In the genomic region with DNA sequence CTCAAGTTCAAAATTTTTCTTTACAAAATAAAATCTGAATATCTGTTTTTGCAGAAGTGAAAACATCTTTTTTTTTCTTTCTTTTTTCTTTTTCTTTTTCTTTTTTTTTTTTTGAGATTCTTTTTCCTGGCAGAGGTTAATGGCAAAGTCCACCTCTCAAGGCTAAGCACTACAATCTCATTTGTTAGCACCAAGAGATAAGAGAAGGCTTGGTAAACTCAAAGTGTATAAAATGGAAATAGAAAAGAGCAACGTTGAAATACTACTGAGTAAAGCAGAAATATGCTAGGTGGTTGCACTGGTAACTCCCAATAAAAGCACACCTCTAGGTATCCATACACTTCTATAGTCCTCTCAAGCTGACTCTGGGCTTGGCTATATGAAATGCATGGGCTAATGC, we compare ENCODE assay signal across 34 cellular contexts.
"Had no signal": no experiment of that assay in that cellular context is flagged by ENCODE, and none has a peak within 500 bp of the region (broad histone marks: within the 10 kb centered on the region; RNA-seq: fewer than 3 reads in every experiment).

No MANE protein-coding gene starts in this region.

- H3K36me3 Mint-ChIP-seq: activated naive CD4-positive, alpha-beta T cell treated with anti-CD3 and anti-CD28 coated beads, Interleukin-2, amount 50 U/mL, for 24 hours; activated naive CD8-positive, alpha-beta T cell treated with anti-CD3 and anti-CD28 coated beads for 36 hours; brain had no signal

- H3K9me3 ChIP-seq: adrenal gland, breast epithelium, colonic mucosa, gastrocnemius medialis had no signal

- H3K4me3 ChIP-seq: adrenal gland, breast epithelium, cardiac muscle cell, colonic mucosa, gastrocnemius medialis had no signal

- H3K9me3 Mint-ChIP-seq: activated B cell treated with CpG ODN at 0.5 μM for 24 hours; activated CD8-positive, alpha-beta T cell treated with anti-CD3 and anti-CD28 coated beads for 36 hours; activated naive CD4-positive, alpha-beta T cell treated with anti-CD3 and anti-CD28 coated beads for 36 hours; activated naive CD4-positive, alpha-beta T cell treated with anti-CD3 and anti-CD28 coated beads, Interleukin-2, amount 50 U/mL, for 24 hours; activated naive CD8-positive, alpha-beta T cell treated with anti-CD3 and anti-CD28 coated beads for 36 hours; activated naive CD8-positive, alpha-beta T cell treated with anti-CD3 and anti-CD28 coated beads, Interleukin-2, amount 50 U/mL, for 24 hours; activated T-cell treated with anti-CD3 and anti-CD28 coated beads, Interleukin-2, amount 50 U/mL, for 4 hours; activated T-helper 17 cell treated with anti-CD3 and anti-CD28 coated beads, Interleukin-2, amount 50 U/mL, for 72 hours; brain; T-helper 2 cell treated with Interferon-gamma antibody and Interleukin-4, amounts not matched to agents 5 μg/mL and 100 μg/mL, for 36 hours had no signal

- H3K36me3 ChIP-seq: adrenal gland, breast epithelium, cardiac muscle cell, colonic mucosa, gastrocnemius medialis, WERI-Rb-1 had no signal

- H3K27ac ChIP-seq: adrenal gland, breast epithelium, cardiac muscle cell, colonic mucosa, epithelial cell of prostate, gastrocnemius medialis, WERI-Rb-1 had no signal

- H3K4me1 ChIP-seq: adrenal gland, breast epithelium, colonic mucosa, gastrocnemius medialis had no signal

- ATAC-seq: activated CD4-positive, CD25-positive, alpha-beta regulatory T cell treated with anti-CD3 and anti-CD28 coated beads, Interleukin-2, amount 50 U/mL, for 24 hours; activated CD8-positive, alpha-beta T cell treated with anti-CD3 and anti-CD28 coated beads for 36 hours; activated naive CD8-positive, alpha-beta T cell treated with anti-CD3 and anti-CD28 coated beads, Interleukin-2, amount 50 U/mL, for 24 hours; activated T-cell treated with anti-CD3 and anti-CD28 coated beads, Interleukin-2, amount 50 U/mL, for 4 hours; activated T-helper 17 cell treated with anti-CD3 and anti-CD28 coated beads, Interleukin-2, amount 50 U/mL, for 72 hours; esophagus mucosa; gastrocnemius medialis; T-helper 17 cell had no signal

- H3K27me3 ChIP-seq: adrenal gland, breast epithelium, cardiac muscle cell, colonic mucosa, gastrocnemius medialis had no signal

- H3K27ac Mint-ChIP-seq: activated B cell treated with CpG ODN at 0.5 μM for 24 hours; activated CD8-positive, alpha-beta T cell treated with anti-CD3 and anti-CD28 coated beads for 36 hours; activated naive CD4-positive, alpha-beta T cell treated with anti-CD3 and anti-CD28 coated beads for 36 hours; activated naive CD4-positive, alpha-beta T cell treated with anti-CD3 and anti-CD28 coated beads, Interleukin-2, amount 50 U/mL, for 24 hours; activated naive CD8-positive, alpha-beta T cell treated with anti-CD3 and anti-CD28 coated beads for 36 hours; activated naive CD8-positive, alpha-beta T cell treated with anti-CD3 and anti-CD28 coated beads, Interleukin-2, amount 50 U/mL, for 24 hours; activated T-helper 17 cell treated with anti-CD3 and anti-CD28 coated beads, Interleukin-2, amount 50 U/mL, for 72 hours; T-helper 17 cell; T-helper 2 cell treated with Interferon-gamma antibody and Interleukin-4, amounts not matched to agents 5 μg/mL and 100 μg/mL, for 36 hours had no signal

- DNase-seq: activated B cell treated with CpG ODN at 0.5 μM for 24 hours; activated CD4-positive, alpha-beta T cell treated with anti-CD3 and anti-CD28 coated beads for 48 hours; activated CD4-positive, alpha-beta T cell treated with anti-CD3 and anti-CD28 coated beads, Interleukin-2, amount 50 U/mL, for 1 hour; activated CD4-positive, alpha-beta T cell treated with anti-CD3 and anti-CD28 coated beads, Interleukin-2, amount 50 U/mL, for 48 hours; activated CD8-positive, alpha-beta memory T cell treated with anti-CD3 and anti-CD28 coated beads for 24 hours; activated CD8-positive, alpha-beta T cell treated with anti-CD3 and anti-CD28 coated beads for 36 hours; activated effector memory CD4-positive, alpha-beta T cell treated with anti-CD3 and anti-CD28 coated beads, Interleukin-2, amount 50 U/mL, for 16 hours; activated naive CD4-positive, alpha-beta T cell treated with anti-CD3 and anti-CD28 coated beads for 36 hours; activated naive CD8-positive, alpha-beta T cell treated with anti-CD3 and anti-CD28 coated beads for 36 hours; activated naive CD8-positive, alpha-beta T cell treated with anti-CD3 and anti-CD28 coated beads, Interleukin-2, amount 50 U/mL, for 24 hours; activated T-cell treated with anti-CD3 and anti-CD28 coated beads, Interleukin-2, amount 50 U/mL, for 4 hours; adrenal gland; amygdala; aorta; central memory CD4-positive, alpha-beta T cell; cerebellar nuclear complex; colonic mucosa; effector CD8-positive, alpha-beta T cell; foreskin fibroblast; gastrocnemius medialis; T-helper 1 cell; T-helper 17 cell; T1000; WERI-Rb-1 had no signal

- H3K4me1 Mint-ChIP-seq: activated naive CD4-positive, alpha-beta T cell treated with anti-CD3 and anti-CD28 coated beads, Interleukin-2, amount 50 U/mL, for 24 hours had no signal

- FAIRE-seq: endothelial cell of umbilical vein had no signal

- H3K4me3 Mint-ChIP-seq: activated B cell treated with CpG ODN at 0.5 μM for 24 hours; activated CD8-positive, alpha-beta T cell treated with anti-CD3 and anti-CD28 coated beads for 36 hours; activated naive CD4-positive, alpha-beta T cell treated with anti-CD3 and anti-CD28 coated beads for 36 hours; activated naive CD4-positive, alpha-beta T cell treated with anti-CD3 and anti-CD28 coated beads, Interleukin-2, amount 50 U/mL, for 24 hours; activated naive CD8-positive, alpha-beta T cell treated with anti-CD3 and anti-CD28 coated beads for 36 hours; activated naive CD8-positive, alpha-beta T cell treated with anti-CD3 and anti-CD28 coated beads, Interleukin-2, amount 50 U/mL, for 24 hours; activated T-cell treated with anti-CD3 and anti-CD28 coated beads, Interleukin-2, amount 50 U/mL, for 4 hours; activated T-helper 17 cell treated with anti-CD3 and anti-CD28 coated beads, Interleukin-2, amount 50 U/mL, for 72 hours; brain; T-helper 17 cell; T-helper 2 cell treated with Interferon-gamma antibody and Interleukin-4, amounts not matched to agents 5 μg/mL and 100 μg/mL, for 36 hours had no signal
